ENCODE assay signal across 8 cellular contexts in genomic region chr12:111434049-111434448, GRCh38. TPM values are rescaled to one million over a fixed set of nuclear protein-coding genes. Genes with fewer than 3 reads are reported as not detected.
DNase-seq lines count a peak whose midpoint lies in the region; ATAC-seq and TF ChIP-seq lines count a peak whose summit lies in the region.

No MANE protein-coding gene starts in this region.

- POLR2A ChIA-PET in OCI-LY7 (lab: Charles Lee): interaction anchor here (0.7 to 1.8 kb wide), 5 partner anchors 10 to 85 kb away, joined by 3 to 12 read pairs (median 5); no protein-coding TSS in a partner anchor

- H3K4me1 ChIP-seq in DOHH2 (ENCODE audit: control insufficient read depth, low read length): peaks cover 66% of the 10 kb centered on the region
- peaks cover 83% of the 10 kb centered on the region for H3K4me1 ChIP-seq in OCI-LY7 (ENCODE audit: insufficient read depth, low read length, poor library complexity, severe bottlenecking)
- peaks cover 54% of the 10 kb centered on the region for H3K4me1 ChIP-seq in psoas muscle

- peaks cover 16% of the 10 kb centered on the region for H3K27me3 Mint-ChIP-seq in endothelial cell (ENCODE audit: unreplicated experiment)

- no peaks in the 10 kb centered on the region for H3K9me3 Mint-ChIP-seq in endothelial cell (ENCODE audit: unreplicated experiment)

- no peaks in the 10 kb centered on the region for H3K9me3 ChIP-seq in DOHH2 (ENCODE audit: control insufficient read depth, insufficient read depth, low read length)
- no peaks in the 10 kb centered on the region for H3K9me3 ChIP-seq in OCI-LY7 (ENCODE audit: low read length)
- H3K9me3 ChIP-seq in psoas muscle: no peaks in the 10 kb centered on the region

- TF ChIP-seq CTCF in DOHH2 (IDR thresholded peaks at IDR 0.05; ENCODE audit: low read depth, low read length, poor library complexity, severe bottlenecking) (no peak), OCI-LY7 (conservative IDR thresholded peaks at IDR 0.05; ENCODE audit: low read length) (no peak), endothelial cell (IDR thresholded peaks at IDR 0.05; ENCODE audit: unreplicated experiment) (no peak), psoas muscle (IDR thresholded peaks at IDR 0.05) (no peak)

- H3K36me3 Mint-ChIP-seq in endothelial cell (ENCODE audit: low read depth, unreplicated experiment): peaks cover 23% of the 10 kb centered on the region

- H4K20me1 ChIP-seq in DOHH2 (ENCODE audit: control insufficient read depth, insufficient read depth, low read depth, low read length) (peaks cover 36% of the 10 kb centered on the region), OCI-LY7 (ENCODE audit: insufficient read depth, low read length) (0 out of 2 replicates have a peak, but pooled peaks cover 11% of the 10 kb centered on the region)

- H3K79me2 ChIP-seq in DOHH2 (ENCODE audit: control insufficient read depth, low read length): peaks cover 76% of the 10 kb centered on the region
- peaks cover 45% of the 10 kb centered on the region for H3K79me2 ChIP-seq in OCI-LY7 (ENCODE audit: insufficient read depth, low read depth, low read length)

- ATAC-seq in psoas muscle: no peak

- H2AFZ ChIP-seq in OCI-LY7 (ENCODE audit: low read length): no peak overlapping the region

- CTCF ChIA-PET in OCI-LY7 (lab: Charles Lee; ENCODE audit: unreplicated experiment): interaction anchor here (0.6 to 1.1 kb wide), 2 partner anchors 21 to 691 kb away, joined by 3 read pairs; no protein-coding TSS in a partner anchor

- H3F3A ChIP-seq in DOHH2 (ENCODE audit: control insufficient read depth, insufficient read depth): peaks cover 5% of the 10 kb centered on the region; the same call in 1 of the 2 replicates

- intact Hi-C loops in OCI-LY7 (cut with micrococcal nuclease; ENCODE audit: unreplicated experiment) (no loop called here), psoas muscle (cut with DNase I) (no loop called here)

- H3K36me3 ChIP-seq in DOHH2 (ENCODE audit: control insufficient read depth, low read length): no peaks in the 10 kb centered on the region; the same call in 1 of the 2 replicates
- peaks cover 36% of the 10 kb centered on the region for H3K36me3 ChIP-seq in OCI-LY7 (ENCODE audit: insufficient read depth, low read length)
- H3K36me3 ChIP-seq in psoas muscle (ENCODE audit: insufficient read depth in 1 of 2, low read depth in 1 of 2): no peaks in the 10 kb centered on the region

- H3K27me3 ChIP-seq in DOHH2 (ENCODE audit: control insufficient read depth, low read length): no peaks in the 10 kb centered on the region
- no peaks in the 10 kb centered on the region for H3K27me3 ChIP-seq in psoas muscle (ENCODE audit: insufficient read depth in 3 of 3, low read length in 2 of 3)

- H3K4me3 ChIP-seq in DOHH2 (ENCODE audit: low read length) (peak overlapping the region; percentile 54), OCI-LY7 (ENCODE audit: low read depth, low read length, poor library complexity, severe bottlenecking) (peak overlapping the region; percentile 45), psoas muscle (peak overlapping the region; percentile 49)

- H3K4me1 Mint-ChIP-seq in endothelial cell (ENCODE audit: unreplicated experiment): peaks cover 77% of the 10 kb centered on the region

- 39 to 51% (median 50%) methylated on average over 3 of the region's 3 CpGs for WGBS in psoas muscle, 3 donors

- peak overlapping the region; percentile 84 for H3K27ac Mint-ChIP-seq in endothelial cell (ENCODE audit: unreplicated experiment)

- H3K4me3 Mint-ChIP-seq in endothelial cell (ENCODE audit: unreplicated experiment): peak overlapping the region; percentile 5

- H3K27ac ChIP-seq in DOHH2 (ENCODE audit: low read depth, low read length) (0 out of 2 replicates have a peak overlapping the region, but pooled peaks have one; percentile 23), OCI-LY7 (ENCODE audit: low read depth, low read length, poor library complexity, severe bottlenecking) (peak overlapping the region; percentile 69), psoas muscle (peak overlapping the region; percentile 81)

- no peak for DNase-seq in OCI-LY7 (ENCODE audit: low spot score)
- DNase-seq in endothelial cell (ENCODE audit: low spot score): no peak
- no peak for DNase-seq in psoas muscle
- DNase-seq in OCI-M2 (lab: John Stamatoyannopoulos, UW; ENCODE audit: unreplicated experiment): no peak
- no peak for DNase-seq in kidney tubule cell (ENCODE audit: low spot score)
- no peak for DNase-seq in stimulated activated CD4-positive, alpha-beta T cell treated with anti-CD3 and anti-CD28 coated beads, Interleukin-12 subunit alpha, Interleukin-12 subunit beta, amount 100 ng/mL, for 4 hours
- no peak for DNase-seq in EL

- peak overlapping the region; percentile 55 for H3K4me2 ChIP-seq in DOHH2 (ENCODE audit: low read length)
- H3K4me2 ChIP-seq in OCI-LY7 (ENCODE audit: low read length): peak overlapping the region; percentile 84

- no TSS peak for BruUV-seq in OCI-LY7 (replicated peaks; lab: Mats Ljungman, UMichigan)

- no peaks in the 10 kb centered on the region for H3K9me2 ChIP-seq in DOHH2 (replicated peaks; ENCODE audit: control insufficient read depth, low read length)
- H3K9me2 ChIP-seq in OCI-LY7 (ENCODE audit: insufficient read depth, low read length): no peaks in the 10 kb centered on the region

RNA-seq across cellular contexts. Expression of gene SH2B3, which starts 28.3 kb away (rescaled TPM):
- total RNA-seq in OCI-LY7 (2014; rRNA removed; shearing (Covaris generic)): 16.3 and 25.8 TPM in 2 replicates
- total RNA-seq in OCI-LY7 (2022): 45.9 and 51.3 TPM in 2 replicates
- 93.7 TPM for total RNA-seq in endothelial cell (ENCODE audit: unreplicated experiment)
- total RNA-seq in psoas muscle: 10 to 100 TPM; 10.5 to 25.0 (median 13.2) TPM
- 10 to 100 TPM in 1 of 3 donors, 1 to 10 TPM in 2; 4.4 to 22.0 (median 6.4) TPM for polyA plus RNA-seq in psoas muscle

Comparison
In these comparisons a context has a peak if more than half of its experiments do, and no peak if none do; other contexts are left out.
1. H3K27ac ChIP-seq: peak in every context shown above with its lines; median percentile 81 in psoas muscle; 69 in OCI-LY7; 23 in DOHH2.